ENCODE assay signal across 9 cellular contexts in genomic region chr4:23945521-23946017, GRCh38. TPM values are rescaled to one million over a fixed set of nuclear protein-coding genes. Genes with fewer than 3 reads are reported as not detected.
A peak's percentile ranks its signal among the peaks of the same experiment; 100 is the strongest.
DNase-seq lines count a peak whose midpoint lies in the region; ATAC-seq and TF ChIP-seq lines count a peak whose summit lies in the region.
"Had no signal": no experiment of that assay in that cellular context is flagged by ENCODE, and none has a peak within 500 bp of the region (broad histone marks: within the 10 kb centered on the region; RNA-seq: fewer than 3 reads in every experiment).

No MANE protein-coding gene starts in this region.

- no peaks in the 10 kb centered on the region for H3K27me3 ChIP-seq in lung (ENCODE audit: control insufficient read depth, insufficient read depth)

- peak; percentile 66 for DNase-seq in AG10803 (ENCODE audit: low read depth)
- peak; percentile 9 for DNase-seq in Jurkat, Clone E6-1 (ENCODE audit: low read depth, low spot score)
- no peak for DNase-seq in lung (ENCODE audit: low spot score)
- DNase-seq in NCI-H1417 treated with DMSO at 0.1 percent for 48 hours (lab: John Stamatoyannopoulos, UW), result no peak
- no peak for DNase-seq in ecto neural progenitor cell (ENCODE audit: low spot score)
- DNase-seq in midbrain (lab: John Stamatoyannopoulos, UW), result no peak
- DNase-seq in NCI-H446 (lab: John Stamatoyannopoulos, UW), result no peak
- DNase-seq: CD4-positive, alpha-beta memory T cell had no signal

- peaks cover 4% of the 10 kb centered on the region for H3K27me3 Mint-ChIP-seq in brain
- H3K27me3 Mint-ChIP-seq: CD4-positive, alpha-beta memory T cell had no signal

- no peak overlapping the region for H3K4me3 Mint-ChIP-seq in brain
- H3K4me3 Mint-ChIP-seq: CD4-positive, alpha-beta memory T cell had no signal

- H3K4me1 Mint-ChIP-seq in brain, result peaks cover 16% of the 10 kb centered on the region
- H3K4me1 Mint-ChIP-seq: CD4-positive, alpha-beta memory T cell had no signal

- peak overlapping the region in 3 of 5 experiments; percentile 0 to 68 (median 7) for H3K27ac Mint-ChIP-seq in brain
- H3K27ac Mint-ChIP-seq: CD4-positive, alpha-beta memory T cell had no signal

- peak; percentile 83 for ATAC-seq in lung (ENCODE audit: insufficient read depth, low FRiP score)

- H3K9me3 Mint-ChIP-seq in brain, result no peaks in the 10 kb centered on the region

- TF ChIP-seq CTCF in AG10803 (conservative IDR thresholded peaks at IDR 0.05; ENCODE audit: low read length) (no peak), brain (conservative IDR thresholded peaks at IDR 0.05) (no peak), lung (IDR thresholded peaks at IDR 0.05; ENCODE audit: control extremely low read depth, extremely low read depth) (no peak)

- peaks cover 0 to 6% of the 10 kb centered on the region in 2 donors for H3K4me1 ChIP-seq in lung (ENCODE audit: control insufficient read depth in 2 of 2, insufficient read depth in 2 of 2, low read length in 2 of 2)

- no peaks in the 10 kb centered on the region for H3K36me3 ChIP-seq in lung (ENCODE audit: control insufficient read depth in 2 of 2, insufficient read depth in 2 of 2, low read length in 2 of 2)

- 46 to 57% methylated on average over 6 of the region's 6 CpGs for WGBS in lung, 2 donors

- H3K27ac ChIP-seq in lung (ENCODE audit: low read depth in 1 of 2, low read length in 1 of 2), result peak overlapping the region in 1 of 2 donors; percentile 35

- no peak overlapping the region for H3K4me3 ChIP-seq in AG10803 (ENCODE audit: low read length)
- no peak overlapping the region for H3K4me3 ChIP-seq in Jurkat, Clone E6-1 (ENCODE audit: low read length)
- H3K4me3 ChIP-seq in lung, result no peak overlapping the region

- H3K36me3 Mint-ChIP-seq in brain, result no peaks in the 10 kb centered on the region
- H3K36me3 Mint-ChIP-seq: CD4-positive, alpha-beta memory T cell had no signal

- no peaks in the 10 kb centered on the region for H3K9me3 ChIP-seq in lung (ENCODE audit: control insufficient read depth in 2 of 2, insufficient read depth in 1 of 2, low read length in 1 of 2)

RNA-seq across cellular contexts. Expression of gene PPARGC1A, which starts 55.7 kb away (rescaled TPM):
- polyA plus RNA-seq in Jurkat, Clone E6-1 (2012; ENCODE audit: insufficient read depth, insufficient read length), result not detected
- polyA plus RNA-seq in brain (ENCODE audit: insufficient read depth, low read depth, low replicate concordance) (2.6 TPM), lung (1 to 10 TPM; 1.1 to 1.6 TPM)
- total RNA-seq in lung, result 10 to 100 TPM in 1 of 2 donors, 1 to 10 TPM in 1; 8.6 to 17.9 TPM
- total RNA-seq: CD4-positive, alpha-beta memory T cell had no signal
- polyA plus RNA-seq: CD4-positive, alpha-beta memory T cell had no signal

Comparison
In these comparisons a context has a peak if more than half of its experiments do, and no peak if none do; other contexts are left out.
1. DNase-seq: peak in AG10803 (single experiment) and Jurkat, Clone E6-1 (single experiment); none in lung (single experiment), NCI-H1417 treated with DMSO at 0.1 percent for 48 hours (single experiment), ecto neural progenitor cell (single experiment), midbrain (single experiment) and NCI-H446 (0 of 2).